ENCODE assay signal across 1 cellular context in the genomic region with DNA sequence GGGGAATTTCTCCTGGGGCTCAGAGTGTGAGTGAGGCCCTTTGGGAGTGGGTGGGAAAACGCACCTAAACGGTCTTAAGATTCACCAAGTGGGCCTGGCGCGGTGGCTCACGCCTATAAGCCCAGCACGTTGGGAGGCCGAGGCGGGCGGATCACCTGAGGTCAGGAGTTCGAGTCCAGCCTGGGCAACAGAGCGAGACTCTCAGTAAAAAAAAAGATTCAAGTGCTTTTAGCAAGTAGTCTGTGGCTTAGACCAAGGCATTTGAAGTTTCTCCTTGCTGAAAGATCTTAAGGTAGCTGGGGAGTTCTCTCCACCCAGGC.
TF ChIP-seq lines count a peak whose summit lies in the region.

No MANE protein-coding gene starts in this region.

TF ChIP-seq in WTC11, 78 proteins besides CTCF, POLR2A, EP300 and RAD21 (continued from another document):
- TF ChIP-seq MLX (CRISPR knock-in tag; IDR thresholded peaks at IDR 0.05) (no peak), NR2C2 (CRISPR knock-in tag; IDR thresholded peaks at IDR 0.05) (no peak), ZNF232 (CRISPR knock-in tag; IDR thresholded peaks at IDR 0.05) (no peak), SMAD3 (CRISPR knock-in tag; IDR thresholded peaks at IDR 0.05; ENCODE audit: borderline replicate concordance) (no peak), HMGA2 (CRISPR knock-in tag; IDR thresholded peaks at IDR 0.05) (no peak)
- TF ChIP-seq, protein P1, sequence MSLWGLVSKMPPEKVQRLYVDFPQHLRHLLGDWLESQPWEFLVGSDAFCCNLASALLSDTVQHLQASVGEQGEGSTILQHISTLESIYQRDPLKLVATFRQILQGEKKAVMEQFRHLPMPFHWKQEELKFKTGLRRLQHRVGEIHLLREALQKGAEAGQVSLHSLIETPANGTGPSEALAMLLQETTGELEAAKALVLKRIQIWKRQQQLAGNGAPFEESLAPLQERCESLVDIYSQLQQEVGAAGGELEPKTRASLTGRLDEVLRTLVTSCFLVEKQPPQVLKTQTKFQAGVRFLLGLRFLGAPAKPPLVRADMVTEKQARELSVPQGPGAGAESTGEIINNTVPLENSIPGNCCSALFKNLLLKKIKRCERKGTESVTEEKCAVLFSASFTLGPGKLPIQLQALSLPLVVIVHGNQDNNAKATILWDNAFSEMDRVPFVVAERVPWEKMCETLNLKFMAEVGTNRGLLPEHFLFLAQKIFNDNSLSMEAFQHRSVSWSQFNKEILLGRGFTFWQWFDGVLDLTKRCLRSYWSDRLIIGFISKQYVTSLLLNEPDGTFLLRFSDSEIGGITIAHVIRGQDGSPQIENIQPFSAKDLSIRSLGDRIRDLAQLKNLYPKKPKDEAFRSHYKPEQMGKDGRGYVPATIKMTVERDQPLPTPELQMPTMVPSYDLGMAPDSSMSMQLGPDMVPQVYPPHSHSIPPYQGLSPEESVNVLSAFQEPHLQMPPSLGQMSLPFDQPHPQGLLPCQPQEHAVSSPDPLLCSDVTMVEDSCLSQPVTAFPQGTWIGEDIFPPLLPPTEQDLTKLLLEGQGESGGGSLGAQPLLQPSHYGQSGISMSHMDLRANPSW (CRISPR knock-in tag; conservative IDR thresholded peaks at IDR 0.05; ENCODE audit: low read depth) = no peak
